Comparison of ENCODE assay signal across 8 cellular contexts in the genomic region with DNA sequence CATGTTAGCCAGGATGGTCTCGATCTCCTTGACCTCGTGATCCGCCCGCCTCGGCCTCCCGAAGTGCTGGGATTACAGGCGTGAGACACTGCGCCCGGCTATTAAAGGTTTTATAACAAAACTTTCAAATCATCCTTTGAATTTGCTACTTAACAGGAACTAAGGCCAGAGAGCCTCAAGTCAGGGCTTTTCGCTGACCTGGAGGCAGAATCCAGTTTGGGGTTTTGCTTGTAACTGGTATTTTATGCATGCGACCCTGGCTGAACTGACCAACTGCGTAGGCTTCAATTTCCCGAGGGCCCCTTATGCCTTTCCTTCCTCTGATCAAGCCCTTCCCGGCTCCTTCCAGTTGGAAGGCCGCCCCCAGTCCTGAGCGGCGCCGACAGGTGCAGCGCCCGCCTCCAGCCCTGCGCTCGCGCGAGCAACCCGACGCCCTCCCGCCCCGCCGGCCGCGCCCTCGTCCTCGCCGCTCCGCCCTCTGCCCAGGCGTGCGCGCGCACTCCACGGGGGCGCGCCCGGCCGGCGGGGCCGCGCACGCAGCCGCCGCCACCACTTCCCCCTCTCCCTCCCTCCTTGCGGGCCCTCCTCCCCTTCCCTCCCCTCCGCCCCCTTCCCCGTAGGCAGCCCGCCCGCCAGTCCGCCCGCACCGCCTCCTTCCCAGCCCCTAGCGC. TPM values are rescaled to one million over a fixed set of nuclear protein-coding genes. Genes with fewer than 3 reads are reported as not detected.
DNase-seq lines count a peak whose midpoint lies in the region; ATAC-seq and TF ChIP-seq lines count a peak whose summit lies in the region.
"Not testable (repeated sequence)": the region's sequence is repeated elsewhere in the genome, so short reads cannot be mapped to it uniquely, and the experiment has no call there.

NPEPPS (plus strand) TSS at position 552 of the 671 bp plus-strand sequence. CDS start 193 bp downstream, outside the sequence.

- POLR2A ChIA-PET in IMR-90 (lab: Charles Lee; ENCODE audit: unreplicated experiment); OCI-LY7 (lab: Charles Lee): not testable (repeated sequence)

- not testable (repeated sequence) for H4K20me1 ChIP-seq in IMR-90 (ENCODE audit: insufficient read depth, low read length); OCI-LY7 (ENCODE audit: insufficient read depth, low read length)

- not testable (repeated sequence) for H3K9me3 Mint-ChIP-seq in mesothelial cell of epicardium

- H4K5ac ChIP-seq in IMR-90 (ENCODE audit: low read depth, low read length): not testable (repeated sequence)

- H3K56ac ChIP-seq in IMR-90 (ENCODE audit: extremely low read depth, insufficient read depth, low read length): 0 out of 2 replicates have a peak within 1 kb of the TSS, but pooled peaks have one; percentile 30

- TF ChIP-seq CTCF in IMR-90 (conservative IDR thresholded peaks at IDR 0.05; ENCODE audit: low read depth, low read length); OCI-LY7 (conservative IDR thresholded peaks at IDR 0.05; ENCODE audit: low read length); mesothelial cell of epicardium (IDR thresholded peaks at IDR 0.05; ENCODE audit: unreplicated experiment): not testable (repeated sequence)

- peak within 1 kb of the TSS; percentile 49 for H3K4ac ChIP-seq in IMR-90 (ENCODE audit: low read depth, low read length)

- H3K23ac ChIP-seq in IMR-90 (ENCODE audit: low read depth, low read length): peak within 1 kb of the TSS; percentile 45; the same call in 1 of the 2 replicates

- not testable (repeated sequence) for H3K27me3 ChIP-seq in IMR-90 (ENCODE audit: control insufficient read depth, insufficient read depth, low read length)

- H3K27me3 Mint-ChIP-seq in mesothelial cell of epicardium (ENCODE audit: low read depth): not testable (repeated sequence)

- H2BK15ac ChIP-seq in IMR-90 (ENCODE audit: low read depth, low read length): not testable (repeated sequence)

- H3K18ac ChIP-seq in IMR-90 (ENCODE audit: low read depth, low read length): peak within 1 kb of the TSS; percentile 47; the same call in 1 of the 2 replicates

- not testable (repeated sequence) for H2BK20ac ChIP-seq in IMR-90 (ENCODE audit: low read depth, low read length)

- H3K9ac ChIP-seq in IMR-90 (ENCODE audit: low read depth, low read length): peak within 1 kb of the TSS; percentile 68

- H3K36me3 ChIP-seq in IMR-90 (ENCODE audit: control insufficient read depth, insufficient read depth, low read length); OCI-LY7 (ENCODE audit: insufficient read depth, low read length): not testable (repeated sequence)

- DNase-seq in COR-L47 (lab: John Stamatoyannopoulos, UW) (peak; percentile 83), IMR-90 (peak; percentile 74), OCI-LY7 (ENCODE audit: low spot score) (peak; percentile 86), activated T-cell treated with anti-CD3 and anti-CD28 coated beads for 4 hours (peak; percentile 82), epidermal melanocyte (ENCODE audit: insufficient read length, low spot score) (peak; percentile 58), mesothelial cell of epicardium (ENCODE audit: low spot score in 2 of 2, unreplicated experiment in 2 of 2) (peak; percentile 80 to 83)
- DNase-seq in stimulated activated CD8-positive, alpha-beta memory T cell treated with anti-CD3 and anti-CD28 coated beads, Interleukin-15, amount 100 ng/mL, for 1 hour (ENCODE audit: low read depth): peak; percentile 79

- H2AK9ac ChIP-seq in IMR-90 (replicated peaks; ENCODE audit: low read depth, low read length, poor library complexity): not testable (repeated sequence)

- dilution Hi-C loops in IMR-90 (cut with HindIII; ENCODE audit: low sequenced_read_pairs, unreplicated experiment): not testable (repeated sequence)

- not testable (repeated sequence) for H3K9me3 ChIP-seq in IMR-90 (ENCODE audit: control insufficient read depth, insufficient read depth, low read length); OCI-LY7 (ENCODE audit: low read length)

- H2AFZ ChIP-seq in IMR-90 (replicated peaks; ENCODE audit: low read length, poor library complexity): peak within 1 kb of the TSS; percentile 67
- H2AFZ ChIP-seq in OCI-LY7 (ENCODE audit: low read length): peak within 1 kb of the TSS; percentile 82; the same call in 1 of the 2 replicates

- 3% methylated on average over 6 of the region's 59 CpGs; no CpG with 5 or more reads in 1 of the 2 experiments for WGBS in IMR-90 (ENCODE audit: extremely low coverage in 2 of 2, insufficient read length in 1 of 2), 2 experiments

- H3K79me2 ChIP-seq in OCI-LY7 (ENCODE audit: insufficient read depth, low read depth, low read length): peaks cover 26% of the 10 kb centered on the region

- H2AK5ac ChIP-seq in IMR-90 (ENCODE audit: low read depth, low read length): not testable (repeated sequence)

- not testable (repeated sequence) for H3K9me2 ChIP-seq in OCI-LY7 (ENCODE audit: insufficient read depth, low read length)

- not testable (repeated sequence) for TF ChIP-seq POLR2A in IMR-90 (IDR thresholded peaks at IDR 0.05; ENCODE audit: low read depth, low read length)

- CTCF ChIA-PET in IMR-90 (lab: Yijun Ruan, JAX); OCI-LY7 (lab: Charles Lee; ENCODE audit: unreplicated experiment): not testable (repeated sequence)

- H3K9me1 ChIP-seq in IMR-90 (ENCODE audit: insufficient read depth, low read length): not testable (repeated sequence)

- H3K36me3 Mint-ChIP-seq in mesothelial cell of epicardium: not testable (repeated sequence)

- not testable (repeated sequence) for BruUV-seq in IMR-90 (replicated peaks; lab: Mats Ljungman, UMichigan); OCI-LY7 (replicated peaks; lab: Mats Ljungman, UMichigan)

- H3K4me3 ChIP-seq in IMR-90 (ENCODE audit: insufficient read depth, low read depth, low read length) (peak within 1 kb of the TSS; percentile 67), OCI-LY7 (ENCODE audit: low read depth, low read length, poor library complexity, severe bottlenecking) (peak within 1 kb of the TSS; percentile 75)

- H3K4me3 Mint-ChIP-seq in mesothelial cell of epicardium: peak within 1 kb of the TSS; percentile 94

- not testable (repeated sequence) for H4K91ac ChIP-seq in IMR-90 (ENCODE audit: insufficient read depth, low read depth, low read length)

- peak within 1 kb of the TSS; percentile 85 for H3K4me2 ChIP-seq in IMR-90 (ENCODE audit: low read depth, low read length)
- H3K4me2 ChIP-seq in OCI-LY7 (ENCODE audit: low read length): peak within 1 kb of the TSS; percentile 64

- H3K27ac ChIP-seq in IMR-90 (ENCODE audit: insufficient read depth, low read length): peak within 1 kb of the TSS; percentile 68
- H3K27ac ChIP-seq in OCI-LY7 (ENCODE audit: low read depth, low read length, poor library complexity, severe bottlenecking): peak within 1 kb of the TSS; percentile 63

- H2BK120ac ChIP-seq in IMR-90 (ENCODE audit: low read depth, low read length): not testable (repeated sequence)

- intact Hi-C loops in IMR-90 (cut with micrococcal nuclease): loop anchor here (10.0 kb wide), 1 partner anchor 84 kb away; no protein-coding TSS in a partner anchor
- intact Hi-C loops in OCI-LY7 (cut with micrococcal nuclease; ENCODE audit: unreplicated experiment): not testable (repeated sequence)

- peak within 1 kb of the TSS; percentile 98 for H3K27ac Mint-ChIP-seq in mesothelial cell of epicardium

- not testable (repeated sequence) for H3K79me1 ChIP-seq in IMR-90 (ENCODE audit: low read depth in 1 of 2, low read length in 2 of 2)

- peak within 1 kb of the TSS; percentile 29 for H2BK5ac ChIP-seq in IMR-90 (ENCODE audit: low read depth, low read length, poor library complexity, severe bottlenecking)

- H4K8ac ChIP-seq in IMR-90 (ENCODE audit: low read depth in 2 of 2, low read length in 2 of 2): peak within 1 kb of the TSS in 1 of 2 experiments; percentile 33; a peak in 1 of 4 replicates

- ATAC-seq in GM21528 (IDR thresholded peaks at IDR 0.05; ENCODE audit: low FRiP score, unreplicated experiment): peak; percentile 65
- ATAC-seq in IMR-90 (ENCODE audit: low read depth): peak; percentile 89

- not testable (repeated sequence) for TF ChIP-seq RAD21 in IMR-90 (IDR thresholded peaks at IDR 0.05; ENCODE audit: low read length)

- peak within 1 kb of the TSS; percentile 50; the same call in 1 of the 2 replicates for H3K14ac ChIP-seq in IMR-90 (replicated peaks; ENCODE audit: low read depth, low read length)

- in situ Hi-C loops in IMR-90 (cut with MboI; ENCODE audit: low sequenced_read_pairs): not testable (repeated sequence)

- H3K4me1 Mint-ChIP-seq in mesothelial cell of epicardium: peaks cover 11% of the 10 kb centered on the region

- H3K4me1 ChIP-seq in IMR-90 (ENCODE audit: control insufficient read depth, insufficient read depth, low read length); OCI-LY7 (ENCODE audit: insufficient read depth, low read length, poor library complexity, severe bottlenecking): not testable (repeated sequence)

TF ChIP-seq in IMR-90, 13 proteins besides CTCF, POLR2A, EP300 and RAD21:
- peak; percentile 60; the same call in 1 of the 2 replicates for TF ChIP-seq MAZ (IDR thresholded peaks at IDR 0.05; ENCODE audit: borderline replicate concordance, low read depth, low read length)
TF ChIP-seq in IMR-90: peak in this region for 1; not testable (repeated sequence) for 12.

RNA-seq across cellular contexts. Expression of gene NPEPPS, which starts in this region (rescaled TPM):
- 54.1 and 73.9 TPM in 2 replicates for total RNA-seq in IMR-90 (2012; rRNA removed)
- polyA plus RNA-seq in IMR-90 (2012; rRNA removed): 60.0 and 64.6 TPM in 2 replicates
- 16.7 and 44.2 TPM in 2 replicates for polyA plus RNA-seq in IMR-90 (2012; cell fraction: cytosol; rRNA removed)
- polyA plus RNA-seq in IMR-90 (2012; cell fraction: nucleus; rRNA removed; ENCODE audit: low replicate concordance): 159 and 184 TPM in 2 replicates
- 44.2 and 46.8 TPM in 2 replicates for total RNA-seq in OCI-LY7 (2014; rRNA removed; shearing (Covaris generic))
- total RNA-seq in OCI-LY7 (2022): 111 and 124 TPM in 2 replicates
- total RNA-seq in mesothelial cell of epicardium: 190 to 201 TPM (median 201 TPM) in 3 replicates

Comparison
In these comparisons a context has a peak if more than half of its experiments do, and no peak if none do; other contexts are left out.
1. Peak in every context shown above with its lines: DNase-seq, ATAC-seq, H3K4me3 ChIP-seq and H3K27ac ChIP-seq.